2 cellular contexts compared by ENCODE assay signal in the genomic region with DNA sequence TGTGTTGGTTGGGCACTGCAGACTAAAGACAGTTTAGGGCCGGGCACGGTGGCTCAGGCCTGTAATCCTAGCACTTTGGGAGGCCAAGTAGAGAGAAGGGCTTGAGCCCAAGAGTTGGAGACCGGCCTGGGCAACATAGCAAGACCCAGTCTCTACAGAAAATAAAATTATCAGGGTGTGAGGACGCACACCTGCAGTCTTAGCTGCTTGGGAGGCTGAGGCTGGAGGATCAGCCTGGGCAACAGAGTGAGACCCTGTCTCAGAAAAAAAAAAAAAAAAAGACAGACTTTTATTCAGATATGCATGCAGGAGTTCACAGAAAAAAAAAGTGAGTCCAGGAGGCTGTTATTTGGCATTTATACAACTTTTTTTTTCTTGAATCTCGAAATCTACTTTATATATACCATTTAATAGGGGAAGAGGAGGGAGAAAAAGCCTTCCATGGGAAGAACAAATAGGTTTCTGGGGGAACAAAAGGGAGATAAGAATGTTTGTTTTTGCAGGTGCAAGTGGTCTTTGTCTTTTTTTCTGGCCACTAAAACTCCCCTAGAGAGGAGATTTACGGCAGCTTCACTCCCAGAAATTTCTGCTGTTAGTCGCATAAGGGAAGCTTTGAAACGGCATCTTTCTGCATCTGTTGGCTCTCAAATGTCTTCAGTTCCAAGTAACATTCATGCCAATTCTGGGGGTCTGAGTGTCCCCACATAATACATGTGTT.
A peak's percentile ranks its signal among the peaks of the same experiment; 100 is the strongest.
TF ChIP-seq lines count a peak whose summit lies in the region.

No MANE protein-coding gene starts in this region.

TF ChIP-seq in HEK293, 187 proteins besides CTCF, POLR2A, EP300 and RAD21 (continued from another document):
- TF ChIP-seq ZNF121 (tag by site-specific recombination; IDR thresholded peaks at IDR 0.05), result 0 out of 2 replicates have a peak, but pooled peaks have one; percentile 23
- no peak for TF ChIP-seq MZF1 (tag by site-specific recombination; IDR thresholded peaks at IDR 0.05; ENCODE audit: borderline replicate concordance)
- no peak for TF ChIP-seq GLIS1 (tag by site-specific recombination; IDR thresholded peaks at IDR 0.05)
- no peak for TF ChIP-seq ZNF211 (tag by site-specific recombination; IDR thresholded peaks at IDR 0.05; ENCODE audit: low read depth)

TF ChIP-seq in K562, 482 proteins besides CTCF, POLR2A, EP300 and RAD21:
- TF ChIP-seq, protein P1, sequence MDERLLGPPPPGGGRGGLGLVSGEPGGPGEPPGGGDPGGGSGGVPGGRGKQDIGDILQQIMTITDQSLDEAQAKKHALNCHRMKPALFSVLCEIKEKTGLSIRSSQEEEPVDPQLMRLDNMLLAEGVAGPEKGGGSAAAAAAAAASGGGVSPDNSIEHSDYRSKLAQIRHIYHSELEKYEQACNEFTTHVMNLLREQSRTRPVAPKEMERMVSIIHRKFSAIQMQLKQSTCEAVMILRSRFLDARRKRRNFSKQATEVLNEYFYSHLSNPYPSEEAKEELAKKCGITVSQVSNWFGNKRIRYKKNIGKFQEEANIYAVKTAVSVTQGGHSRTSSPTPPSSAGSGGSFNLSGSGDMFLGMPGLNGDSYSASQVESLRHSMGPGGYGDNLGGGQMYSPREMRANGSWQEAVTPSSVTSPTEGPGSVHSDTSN (CRISPR knock-in tag; IDR thresholded peaks at IDR 0.05; ENCODE audit: low read depth), result no peak
- TF ChIP-seq, protein P1 (tag; conservative IDR thresholded peaks at IDR 0.05; ENCODE audit: low read depth), result no peak
- TF ChIP-seq ZNF584 (CRISPR knock-in tag; IDR thresholded peaks at IDR 0.05; ENCODE audit: low read depth) (no peak), DIDO1 (tag; IDR thresholded peaks at IDR 0.05; ENCODE audit: low read depth) (no peak), BMI1 (IDR thresholded peaks at IDR 0.05; ENCODE audit: low read length) (no peak), ZNF121 (CRISPR knock-in tag; conservative IDR thresholded peaks at IDR 0.05) (0 out of 2 replicates have a peak, but pooled peaks have one; percentile 33)
